ENCODE assay signal across 8 cellular contexts in the genomic region with DNA sequence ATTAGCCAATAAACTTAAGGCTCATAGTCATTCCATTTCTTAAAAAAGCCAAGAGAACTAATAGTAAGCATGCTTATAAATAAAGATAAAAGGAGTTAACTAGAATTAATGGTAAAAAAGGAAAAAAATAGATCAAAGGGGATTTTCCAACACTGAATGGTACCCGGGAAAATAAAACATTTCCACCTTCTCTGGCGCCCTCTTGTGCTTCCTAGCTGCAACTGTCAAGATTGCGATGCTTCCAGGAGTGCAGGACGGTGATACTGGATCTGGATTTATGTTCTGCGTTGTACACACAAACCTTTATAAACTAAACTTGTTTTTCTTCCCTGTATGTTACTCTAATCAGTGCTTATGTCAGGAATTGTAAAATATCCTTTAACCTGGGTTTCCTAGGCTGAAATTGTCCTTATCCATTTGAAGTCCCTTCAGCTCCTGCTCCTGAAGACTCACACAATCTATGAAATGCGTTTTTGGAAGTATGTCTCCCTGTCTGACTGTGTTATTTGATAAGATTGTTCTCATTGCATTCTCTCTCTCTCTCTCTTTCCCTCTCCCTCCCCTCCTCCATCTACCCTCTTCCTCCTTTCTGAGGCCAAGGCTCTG. TPM values are rescaled to one million over a fixed set of nuclear protein-coding genes. Genes with fewer than 3 reads are reported as not detected.
DNase-seq lines count a peak whose midpoint lies in the region; ATAC-seq, FAIRE-seq and TF ChIP-seq lines count a peak whose summit lies in the region.

No MANE protein-coding gene starts in this region.

- H3K36me3 ChIP-seq in GM23338 (ENCODE audit: insufficient read depth) (no peaks in the 10 kb centered on the region), tibial artery (no peaks in the 10 kb centered on the region)

- no peak overlapping the region for H3K4me2 ChIP-seq in GM23338

- H4K20me1 ChIP-seq in GM23338 (replicated peaks; ENCODE audit: insufficient read depth): no peaks in the 10 kb centered on the region

- in situ Hi-C loops in astrocyte of the cerebellum (cut with HindIII; ENCODE audit: low sequenced_read_pairs): loop anchor here (25.0 kb wide), 1 partner anchor 217 kb away; no protein-coding TSS in a partner anchor

- DNase-seq in NCI-H2107 treated with DMSO at 0.1 percent for 48 hours (lab: John Stamatoyannopoulos, UW; ENCODE audit: unreplicated experiment): peak; percentile 59
- no peak for DNase-seq in NCI-H2107 (lab: John Stamatoyannopoulos, UW)
- DNase-seq in GM23338 (ENCODE audit: low spot score): peak; percentile 72
- DNase-seq in NCI-H2196 (lab: John Stamatoyannopoulos, UW; ENCODE audit: unreplicated experiment): peak; percentile 71
- DNase-seq in astrocyte of the cerebellum (ENCODE audit: low read depth): peak; percentile 13
- no peak for DNase-seq in tibial artery
- DNase-seq in cortex of kidney (lab: John Stamatoyannopoulos, UW): no peak

- H3K79me2 ChIP-seq in GM23338 (replicated peaks; ENCODE audit: insufficient read depth): no peaks in the 10 kb centered on the region

- no peaks in the 10 kb centered on the region for H3K27me3 Mint-ChIP-seq in GM23338 (ENCODE audit: insufficient read depth, low read depth, poor library complexity)

- peak; percentile 91 for FAIRE-seq in islet of Langerhans (lab: Jason Lieb, UNC)

- intact Hi-C loops in tibial artery (cut with DNase I; ENCODE audit: low total_unique reads): loop anchor here (10.0 kb wide), 1 partner anchor 219 kb away; no protein-coding TSS in a partner anchor

- H3K4me1 ChIP-seq in GM23338 (ENCODE audit: insufficient read depth): no peaks in the 10 kb centered on the region
- H3K4me1 ChIP-seq in tibial artery: no peaks in the 10 kb centered on the region

- peak; percentile 86 to 90 for TF ChIP-seq CTCF in GM23338 (conservative IDR thresholded peaks at IDR 0.05; ENCODE audit: low read depth in 2 of 2)
- peak; percentile 89 for TF ChIP-seq CTCF in astrocyte of the cerebellum (IDR thresholded peaks at IDR 0.05; ENCODE audit: low read depth, low read length, missing control alignments)
- peak; percentile 56 to 79 for TF ChIP-seq CTCF in tibial artery (IDR thresholded peaks at IDR 0.05)

- no peaks in the 10 kb centered on the region for H3F3A ChIP-seq in GM23338 (replicated peaks; ENCODE audit: low read depth)

- no peaks in the 10 kb centered on the region for H3K9me3 Mint-ChIP-seq in GM23338

- no peaks in the 10 kb centered on the region; the same call in 1 of the 2 replicates for H3K27me3 ChIP-seq in GM23338 (ENCODE audit: insufficient read depth)
- peaks cover 0 to 4% of the 10 kb centered on the region in 2 donors for H3K27me3 ChIP-seq in tibial artery

- no peak overlapping the region for H2AFZ ChIP-seq in GM23338

- H3K9me2 ChIP-seq in GM23338 (ENCODE audit: insufficient read depth): no peaks in the 10 kb centered on the region

- H3K4me3 Mint-ChIP-seq in GM23338: no peak overlapping the region

- H3K4me1 Mint-ChIP-seq in GM23338: no peaks in the 10 kb centered on the region

- no peak overlapping the region for H3K27ac Mint-ChIP-seq in GM23338

- peak; percentile 70 for ATAC-seq in GM23338

- H3K27ac ChIP-seq in GM23338 (ENCODE audit: low read depth) (no peak overlapping the region), tibial artery (no peak overlapping the region)

- no peaks in the 10 kb centered on the region for H3K36me3 Mint-ChIP-seq in GM23338 (ENCODE audit: low read depth)

- H3K9me3 ChIP-seq in tibial artery: no peaks in the 10 kb centered on the region

- H3K4me3 ChIP-seq in GM23338: no peak overlapping the region
- no peak overlapping the region for H3K4me3 ChIP-seq in astrocyte of the cerebellum (ENCODE audit: low read depth, low read length)
- H3K4me3 ChIP-seq in tibial artery: no peak overlapping the region

TF ChIP-seq in GM23338, 12 proteins besides CTCF, POLR2A, EP300 and RAD21 (continues in another document):
- TF ChIP-seq ZNF114 (CRISPR knock-in tag; IDR thresholded peaks at IDR 0.05) (no peak), ZNF462 (CRISPR knock-in tag; IDR thresholded peaks at IDR 0.05) (no peak), CREB1 (CRISPR knock-in tag; IDR thresholded peaks at IDR 0.05; ENCODE audit: low read depth) (no peak), REST (IDR thresholded peaks at IDR 0.05; ENCODE audit: unreplicated experiment) (no peak)

RNA-seq across cellular contexts. Expression of gene HTATIP2, which starts 9.6 kb away (rescaled TPM):
- total RNA-seq in GM23338 (2014; rRNA removed; shearing (Covaris generic)): 45.0 and 45.2 TPM in 2 replicates
- polyA plus RNA-seq in GM23338 (2016; fragmentation: Nextera tagmentation; extraction: Ambion mirVana): 50.0 and 57.5 TPM in 2 replicates

RNA-seq across cellular contexts. Expression of gene PRMT3, which starts 33.6 kb away (rescaled TPM):
- 31.8 and 35.0 TPM in 2 replicates for total RNA-seq in GM23338 (2014; rRNA removed; shearing (Covaris generic))
- 19.0 and 19.1 TPM in 2 replicates for polyA plus RNA-seq in GM23338 (2016; fragmentation: Nextera tagmentation; extraction: Ambion mirVana)

Comparison
In these comparisons a context has a peak if more than half of its experiments do, and no peak if none do; other contexts are left out.
1. DNase-seq: peak in NCI-H2107 treated with DMSO at 0.1 percent for 48 hours (single experiment), GM23338 (single experiment), NCI-H2196 (single experiment) and astrocyte of the cerebellum (single experiment); none in NCI-H2107 (single experiment), tibial artery (0 of 2) and cortex of kidney (single experiment).
2. Peak in every context shown above with its lines, with median percentiles within 50 percentile points of each other: CTCF ChIP-seq.